1 cellular context compared by ENCODE assay signal in genomic region chr22:38506118-38506962, GRCh38.
TF ChIP-seq lines count a peak whose summit lies in the region.

Gene DDX17, minus strand, starts transcription at chr22:38506311.

TF ChIP-seq in K562, 482 proteins besides CTCF, POLR2A, EP300 and RAD21 (continued from another document and continues in another):
- TF ChIP-seq THAP12 (CRISPR knock-in tag; IDR thresholded peaks at IDR 0.05) (0 out of 2 replicates have a peak, but pooled peaks have one; percentile 34), ZNF76 (CRISPR knock-in tag; IDR thresholded peaks at IDR 0.05; ENCODE audit: borderline replicate concordance) (no peak), MTA2 (IDR thresholded peaks at IDR 0.05; ENCODE audit: low read depth) (no peak), HDAC3 (IDR thresholded peaks at IDR 0.05; ENCODE audit: borderline replicate concordance, partially characterized antibody) (peak; percentile 100), BMI1 (IDR thresholded peaks at IDR 0.05; ENCODE audit: low read length) (no peak), ESRRB (CRISPR knock-in tag; IDR thresholded peaks at IDR 0.05; ENCODE audit: borderline replicate concordance) (no peak), ZBTB12 (CRISPR knock-in tag; IDR thresholded peaks at IDR 0.05) (no peak), LARP7 (IDR thresholded peaks at IDR 0.05) (no peak), ZNF507 (tag; conservative IDR thresholded peaks at IDR 0.05) (no peak), EGR1 (conservative IDR thresholded peaks at IDR 0.05) (peak; percentile 55), ZNF778 (CRISPR knock-in tag; IDR thresholded peaks at IDR 0.05) (no peak), POLR2G (IDR thresholded peaks at IDR 0.05; ENCODE audit: low read depth, low read length) (peak; percentile 87), KDM5B (IDR thresholded peaks at IDR 0.05; ENCODE audit: insufficient replicate concordance, low read depth, low read length) (no peak), RB1 (IDR thresholded peaks at IDR 0.05; ENCODE audit: low read depth) (0 out of 2 replicates have a peak, but pooled peaks have one; percentile 51), ZBTB17 (CRISPR knock-in tag; IDR thresholded peaks at IDR 0.05) (peak; percentile 75), ASH1L (IDR thresholded peaks at IDR 0.05; ENCODE audit: borderline replicate concordance, low read depth, partially characterized antibody) (no peak), ZBTB7A (IDR thresholded peaks at IDR 0.05; ENCODE audit: borderline replicate concordance, control insufficient read depth, low read depth, low read length) (no peak), PTRF (tag; IDR thresholded peaks at IDR 0.05) (0 out of 2 replicates have a peak, but pooled peaks have one; percentile 35), HMBOX1 (IDR thresholded peaks at IDR 0.05) (no peak), ZNF766 (CRISPR knock-in tag; conservative IDR thresholded peaks at IDR 0.05) (peak; percentile 82; the same call in 1 of the 2 replicates), STAG1 (CRISPR knock-in tag; IDR thresholded peaks at IDR 0.05; ENCODE audit: borderline replicate concordance) (no peak), SIRT6 (IDR thresholded peaks at IDR 0.05; ENCODE audit: low read depth, low read length) (no peak), SP2 (IDR thresholded peaks at IDR 0.05; ENCODE audit: extremely low read depth, low read depth, low read length, poor library complexity, severe bottlenecking) (no peak), NR1H2 (CRISPR knock-in tag; IDR thresholded peaks at IDR 0.05) (no peak), ELF2 (CRISPR knock-in tag; IDR thresholded peaks at IDR 0.05) (no peak), ZNF23 (CRISPR knock-in tag; IDR thresholded peaks at IDR 0.05) (no peak), HINFP (tag; conservative IDR thresholded peaks at IDR 0.05; ENCODE audit: low read depth) (no peak; the same call in 1 of the 2 replicates), ZBTB2 (IDR thresholded peaks at IDR 0.05) (no peak), ZC3H4 (CRISPR knock-in tag; IDR thresholded peaks at IDR 0.05; ENCODE audit: borderline replicate concordance) (peak; percentile 38; the same call in 1 of the 2 replicates), NFXL1 (CRISPR knock-in tag; IDR thresholded peaks at IDR 0.05) (no peak), CEBPZ (IDR thresholded peaks at IDR 0.05; ENCODE audit: borderline replicate concordance, low read depth, low read length) (no peak), HIVEP1 (CRISPR knock-in tag; IDR thresholded peaks at IDR 0.05) (no peak), POLR3G (IDR thresholded peaks at IDR 0.05; ENCODE audit: extremely low read depth, insufficient read length, insufficient replicate concordance) (no peak), ZBTB26 (CRISPR knock-in tag; IDR thresholded peaks at IDR 0.05) (no peak), PCBP2 (IDR thresholded peaks at IDR 0.05; ENCODE audit: low read depth, low read length, poor library complexity, severe bottlenecking) (no peak), ZNF699 (CRISPR knock-in tag; IDR thresholded peaks at IDR 0.05; ENCODE audit: insufficient replicate concordance) (no peak)
- TF ChIP-seq, protein P1, sequence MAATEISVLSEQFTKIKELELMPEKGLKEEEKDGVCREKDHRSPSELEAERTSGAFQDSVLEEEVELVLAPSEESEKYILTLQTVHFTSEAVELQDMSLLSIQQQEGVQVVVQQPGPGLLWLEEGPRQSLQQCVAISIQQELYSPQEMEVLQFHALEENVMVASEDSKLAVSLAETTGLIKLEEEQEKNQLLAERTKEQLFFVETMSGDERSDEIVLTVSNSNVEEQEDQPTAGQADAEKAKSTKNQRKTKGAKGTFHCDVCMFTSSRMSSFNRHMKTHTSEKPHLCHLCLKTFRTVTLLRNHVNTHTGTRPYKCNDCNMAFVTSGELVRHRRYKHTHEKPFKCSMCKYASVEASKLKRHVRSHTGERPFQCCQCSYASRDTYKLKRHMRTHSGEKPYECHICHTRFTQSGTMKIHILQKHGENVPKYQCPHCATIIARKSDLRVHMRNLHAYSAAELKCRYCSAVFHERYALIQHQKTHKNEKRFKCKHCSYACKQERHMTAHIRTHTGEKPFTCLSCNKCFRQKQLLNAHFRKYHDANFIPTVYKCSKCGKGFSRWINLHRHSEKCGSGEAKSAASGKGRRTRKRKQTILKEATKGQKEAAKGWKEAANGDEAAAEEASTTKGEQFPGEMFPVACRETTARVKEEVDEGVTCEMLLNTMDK (IDR thresholded peaks at IDR 0.05; ENCODE audit: borderline replicate concordance, insufficient read depth, low read depth, low read length, poor library complexity, severe bottlenecking): no peak
- TF ChIP-seq, protein P2, sequence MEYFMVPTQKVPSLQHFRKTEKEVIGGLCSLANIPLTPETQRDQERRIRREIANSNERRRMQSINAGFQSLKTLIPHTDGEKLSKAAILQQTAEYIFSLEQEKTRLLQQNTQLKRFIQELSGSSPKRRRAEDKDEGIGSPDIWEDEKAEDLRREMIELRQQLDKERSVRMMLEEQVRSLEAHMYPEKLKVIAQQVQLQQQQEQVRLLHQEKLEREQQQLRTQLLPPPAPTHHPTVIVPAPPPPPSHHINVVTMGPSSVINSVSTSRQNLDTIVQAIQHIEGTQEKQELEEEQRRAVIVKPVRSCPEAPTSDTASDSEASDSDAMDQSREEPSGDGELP (CRISPR knock-in tag; IDR thresholded peaks at IDR 0.05; ENCODE audit: borderline replicate concordance): no peak; the same call in 1 of the 2 replicates
- TF ChIP-seq, protein P3, sequence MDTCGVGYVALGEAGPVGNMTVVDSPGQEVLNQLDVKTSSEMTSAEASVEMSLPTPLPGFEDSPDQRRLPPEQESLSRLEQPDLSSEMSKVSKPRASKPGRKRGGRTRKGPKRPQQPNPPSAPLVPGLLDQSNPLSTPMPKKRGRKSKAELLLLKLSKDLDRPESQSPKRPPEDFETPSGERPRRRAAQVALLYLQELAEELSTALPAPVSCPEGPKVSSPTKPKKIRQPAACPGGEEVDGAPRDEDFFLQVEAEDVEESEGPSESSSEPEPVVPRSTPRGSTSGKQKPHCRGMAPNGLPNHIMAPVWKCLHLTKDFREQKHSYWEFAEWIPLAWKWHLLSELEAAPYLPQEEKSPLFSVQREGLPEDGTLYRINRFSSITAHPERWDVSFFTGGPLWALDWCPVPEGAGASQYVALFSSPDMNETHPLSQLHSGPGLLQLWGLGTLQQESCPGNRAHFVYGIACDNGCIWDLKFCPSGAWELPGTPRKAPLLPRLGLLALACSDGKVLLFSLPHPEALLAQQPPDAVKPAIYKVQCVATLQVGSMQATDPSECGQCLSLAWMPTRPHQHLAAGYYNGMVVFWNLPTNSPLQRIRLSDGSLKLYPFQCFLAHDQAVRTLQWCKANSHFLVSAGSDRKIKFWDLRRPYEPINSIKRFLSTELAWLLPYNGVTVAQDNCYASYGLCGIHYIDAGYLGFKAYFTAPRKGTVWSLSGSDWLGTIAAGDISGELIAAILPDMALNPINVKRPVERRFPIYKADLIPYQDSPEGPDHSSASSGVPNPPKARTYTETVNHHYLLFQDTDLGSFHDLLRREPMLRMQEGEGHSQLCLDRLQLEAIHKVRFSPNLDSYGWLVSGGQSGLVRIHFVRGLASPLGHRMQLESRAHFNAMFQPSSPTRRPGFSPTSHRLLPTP (IDR thresholded peaks at IDR 0.05; ENCODE audit: borderline replicate concordance, extremely low read depth, insufficient read length): no peak
- TF ChIP-seq, protein P4, sequence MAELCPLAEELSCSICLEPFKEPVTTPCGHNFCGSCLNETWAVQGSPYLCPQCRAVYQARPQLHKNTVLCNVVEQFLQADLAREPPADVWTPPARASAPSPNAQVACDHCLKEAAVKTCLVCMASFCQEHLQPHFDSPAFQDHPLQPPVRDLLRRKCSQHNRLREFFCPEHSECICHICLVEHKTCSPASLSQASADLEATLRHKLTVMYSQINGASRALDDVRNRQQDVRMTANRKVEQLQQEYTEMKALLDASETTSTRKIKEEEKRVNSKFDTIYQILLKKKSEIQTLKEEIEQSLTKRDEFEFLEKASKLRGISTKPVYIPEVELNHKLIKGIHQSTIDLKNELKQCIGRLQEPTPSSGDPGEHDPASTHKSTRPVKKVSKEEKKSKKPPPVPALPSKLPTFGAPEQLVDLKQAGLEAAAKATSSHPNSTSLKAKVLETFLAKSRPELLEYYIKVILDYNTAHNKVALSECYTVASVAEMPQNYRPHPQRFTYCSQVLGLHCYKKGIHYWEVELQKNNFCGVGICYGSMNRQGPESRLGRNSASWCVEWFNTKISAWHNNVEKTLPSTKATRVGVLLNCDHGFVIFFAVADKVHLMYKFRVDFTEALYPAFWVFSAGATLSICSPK (IDR thresholded peaks at IDR 0.05; ENCODE audit: borderline replicate concordance): no peak
